7 cellular contexts compared by ENCODE assay signal in the genomic region with DNA sequence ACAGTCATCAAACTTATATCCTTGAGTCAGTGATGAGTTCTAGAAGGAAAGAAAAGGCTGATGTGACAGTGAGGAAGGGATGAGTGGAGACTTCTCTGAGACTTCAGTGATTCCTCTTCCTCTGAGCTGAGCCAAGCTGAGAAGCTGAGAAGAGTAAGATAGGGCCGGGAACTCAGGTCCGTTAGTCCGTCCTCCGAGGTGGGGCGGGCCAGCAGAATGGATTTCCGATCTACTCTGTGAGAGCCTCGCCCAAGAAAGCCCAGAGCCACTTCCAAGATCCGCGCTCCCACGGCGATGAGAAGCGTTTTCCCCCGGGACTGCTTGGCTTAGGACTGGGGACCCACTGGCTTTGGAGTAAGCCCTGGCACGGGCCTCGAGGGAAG. TPM values are rescaled to one million over a fixed set of nuclear protein-coding genes. Genes with fewer than 3 reads are reported as not detected.
DNase-seq lines count a peak whose midpoint lies in the region; ATAC-seq and TF ChIP-seq lines count a peak whose summit lies in the region.
"Not testable (repeated sequence)": the region's sequence is repeated elsewhere in the genome, so short reads cannot be mapped to it uniquely, and the experiment has no call there.

No MANE protein-coding gene starts in this region.

- H3K18ac ChIP-seq in trophoblast cell (ENCODE audit: low read length), result not testable (repeated sequence)

- H3K4me1 ChIP-seq in colonic mucosa; iPS-18a (ENCODE audit: control insufficient read depth, low read depth, low read length); trophoblast cell (ENCODE audit: control insufficient read depth in 1 of 2, insufficient read depth in 2 of 2, low read length in 2 of 2): not testable (repeated sequence)

- peak overlapping the region; percentile 71 for H3K4me2 ChIP-seq in trophoblast cell (ENCODE audit: low read length)

- H3K27me3 ChIP-seq in colonic mucosa; iPS-18a (ENCODE audit: control insufficient read depth, insufficient read depth, low read length); trophoblast cell (ENCODE audit: insufficient read depth, low read length): not testable (repeated sequence)

- peak; percentile 6 for ATAC-seq in GM18861 (IDR thresholded peaks at IDR 0.05; ENCODE audit: unreplicated experiment)
- ATAC-seq in HG03520 (IDR thresholded peaks at IDR 0.05; ENCODE audit: unreplicated experiment), result peak; percentile 21
- peak; percentile 3 for ATAC-seq in activated CD4-positive, CD25-positive, alpha-beta regulatory T cell treated with anti-CD3 and anti-CD28 coated beads, Interleukin-2, amount 50 U/mL, for 24 hours

- no CpG with 5 or more reads among the region's 15 CpGs for WGBS in trophoblast cell (ENCODE audit: extremely low coverage, insufficient coverage, insufficient read length)

- not testable (repeated sequence) for H4K91ac ChIP-seq in trophoblast cell (ENCODE audit: low read depth, low read length)

- peak overlapping the region; percentile 61 for H3K4me3 ChIP-seq in HFF-Myc (replicated peaks; ENCODE audit: low read depth, low read length)
- peak overlapping the region; percentile 67 for H3K4me3 ChIP-seq in colonic mucosa
- peak overlapping the region; percentile 77 for H3K4me3 ChIP-seq in iPS-18a (ENCODE audit: low read length)
- peak overlapping the region; percentile 68 for H3K4me3 ChIP-seq in trophoblast cell (ENCODE audit: low read depth, low read length)

- not testable (repeated sequence) for H2AK5ac ChIP-seq in trophoblast cell (ENCODE audit: low read length)

- intact Hi-C loops in colonic mucosa (cut with DNase I), result not testable (repeated sequence)

- not testable (repeated sequence) for H3K23ac ChIP-seq in trophoblast cell (ENCODE audit: low read length)

- H3K14ac ChIP-seq in trophoblast cell (ENCODE audit: low read length), result not testable (repeated sequence)

- peak overlapping the region; percentile 16 for H4K8ac ChIP-seq in trophoblast cell (ENCODE audit: low read depth, low read length)

- H3K4ac ChIP-seq in trophoblast cell (ENCODE audit: low read depth, low read length), result not testable (repeated sequence)

- not testable (repeated sequence) for H3K36me3 ChIP-seq in colonic mucosa; iPS-18a (ENCODE audit: control insufficient read depth, low read depth, low read length); trophoblast cell (ENCODE audit: control insufficient read depth in 1 of 2, insufficient read depth in 2 of 2, low read length in 2 of 2)

- peak overlapping the region; percentile 17 for H3K27ac ChIP-seq in colonic mucosa
- H3K27ac ChIP-seq in iPS-18a (ENCODE audit: low read length); trophoblast cell (ENCODE audit: low read depth, low read length): not testable (repeated sequence)

- H4K12ac ChIP-seq in trophoblast cell (ENCODE audit: low read depth, low read length), result not testable (repeated sequence)

- peak overlapping the region; percentile 66 for H2AFZ ChIP-seq in trophoblast cell (ENCODE audit: insufficient read depth, low read length, poor library complexity)

- H3K9me3 ChIP-seq in colonic mucosa; iPS-18a (ENCODE audit: control insufficient read depth, low read depth, low read length); trophoblast cell (ENCODE audit: insufficient read depth, low read depth, low read length): not testable (repeated sequence)

- H2BK5ac ChIP-seq in trophoblast cell (ENCODE audit: low read depth, low read length, poor library complexity), result not testable (repeated sequence)

- H2BK12ac ChIP-seq in trophoblast cell (ENCODE audit: low read length), result not testable (repeated sequence)

- not testable (repeated sequence) for H3K79me1 ChIP-seq in trophoblast cell (ENCODE audit: low read length)

- not testable (repeated sequence) for TF ChIP-seq CTCF in HFF-Myc (IDR thresholded peaks at IDR 0.05; ENCODE audit: low read depth, low read length, missing control alignments); colonic mucosa (IDR thresholded peaks at IDR 0.05)

- not testable (repeated sequence) for DNase-seq in HFF-Myc (ENCODE audit: extremely low read depth, low read depth); colonic mucosa; trophoblast cell

- H2BK120ac ChIP-seq in trophoblast cell (ENCODE audit: insufficient read depth, low read length, poor library complexity), result not testable (repeated sequence)

- H3K9ac ChIP-seq in colonic mucosa (ENCODE audit: low read depth in 2 of 2, low read length in 2 of 2); trophoblast cell (ENCODE audit: low read length): not testable (repeated sequence)
- peak overlapping the region; percentile 42 for H3K9ac ChIP-seq in iPS-18a (ENCODE audit: low read length)

- not testable (repeated sequence) for H3K79me2 ChIP-seq in trophoblast cell (ENCODE audit: control insufficient read depth, insufficient read depth, low read length, poor library complexity)

RNA-seq across cellular contexts. Expression of a gene that starts 0.5 kb away (rescaled TPM):
- total RNA-seq in colonic mucosa, result 10 to 100 TPM; 13.7 to 18.9 TPM
- 13.3 and 13.4 TPM in 2 replicates for polyA plus RNA-seq in trophoblast cell (2013)

RNA-seq across cellular contexts. Expression of a gene that starts 60.0 kb away (rescaled TPM):
- under 1 TPM; 0.10 to 0.35 TPM for total RNA-seq in colonic mucosa
- polyA plus RNA-seq in trophoblast cell (2013), result not detected in 2 replicates
